ENCODE assay signal across 36 cellular contexts in the genomic region with DNA sequence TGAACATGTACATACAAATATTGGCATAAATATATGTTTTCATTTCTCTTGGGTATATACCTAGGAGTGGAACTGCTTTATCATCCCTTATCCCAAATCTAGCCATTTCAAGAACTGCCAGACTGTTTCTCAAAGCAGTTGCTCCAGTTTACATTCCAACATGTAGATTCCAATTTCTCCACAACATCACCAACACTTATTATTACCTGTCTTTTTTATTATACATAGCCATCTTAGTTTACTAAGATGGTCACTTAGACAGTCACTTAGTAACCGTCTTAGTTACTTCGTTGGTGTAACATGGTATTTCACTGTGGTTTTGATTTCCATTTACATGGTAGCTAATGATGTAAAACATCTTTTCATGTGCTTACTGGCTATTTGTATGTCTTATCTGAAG.
"Had no signal": no experiment of that assay in that cellular context is flagged by ENCODE, and none has a peak within 500 bp of the region (broad histone marks: within the 10 kb centered on the region; RNA-seq: fewer than 3 reads in every experiment).

No MANE protein-coding gene starts in this region.

- H3K4me3 ChIP-seq: adrenal gland, body of pancreas, breast epithelium had no signal

- H3K27ac ChIP-seq: adrenal gland, body of pancreas, brain microvascular endothelial cell, breast epithelium, VCaP had no signal

- H3K27me3 Mint-ChIP-seq: activated B cell treated with CpG ODN at 0.5 μM for 24 hours; activated CD4-positive, alpha-beta memory T cell treated with anti-CD3 and anti-CD28 coated beads for 36 hours; activated CD8-positive, alpha-beta T cell treated with anti-CD3 and anti-CD28 coated beads for 36 hours; activated T-helper 17 cell treated with anti-CD3 and anti-CD28 coated beads, Interleukin-2, amount 50 U/mL, for 72 hours had no signal

- FAIRE-seq: astrocyte, TTC549 had no signal

- DNase-seq: activated B cell treated with CpG ODN at 0.5 μM for 24 hours; activated CD4-positive, alpha-beta memory T cell treated with anti-CD3 and anti-CD28 coated beads for 36 hours; activated CD4-positive, alpha-beta T cell treated with anti-CD3 and anti-CD28 coated beads for 4 hours; activated CD4-positive, alpha-beta T cell treated with anti-CD3 and anti-CD28 coated beads, Interleukin-2, amount 50 U/mL, for 1 hour; activated CD4-positive, alpha-beta T cell treated with anti-CD3 and anti-CD28 coated beads, Interleukin-2, amount 50 U/mL, for 4 hours; activated CD4-positive, CD25-positive, alpha-beta regulatory T cell treated with anti-CD3 and anti-CD28 coated beads, Interleukin-2, amount 50 U/mL, for 72 hours; activated CD8-positive, alpha-beta memory T cell treated with anti-CD3 and anti-CD28 coated beads, Interleukin-2, amount 50 U/mL, for 4 hours; activated CD8-positive, alpha-beta T cell treated with anti-CD3 and anti-CD28 coated beads for 36 hours; activated effector memory CD4-positive, alpha-beta T cell treated with anti-CD3 and anti-CD28 coated beads, Interleukin-2, amount 50 U/mL, for 16 hours; activated gamma-delta T cell treated with Interleukin-2 at 50 U/mL for 16 hours; activated naive CD4-positive, alpha-beta T cell; activated naive CD4-positive, alpha-beta T cell treated with anti-CD3 and anti-CD28 coated beads, Interleukin-2, amount 10 ng/mL, durations not matched to agents 7 days and 5 days; activated naive CD8-positive, alpha-beta T cell treated with anti-CD3 and anti-CD28 coated beads for 36 hours; activated T-cell treated with anti-CD3 and anti-CD28 coated beads for 4 hours; activated T-cell treated with anti-CD3 and anti-CD28 coated beads, Interleukin-2, amount 50 U/mL, for 1 hour; activated T-cell treated with anti-CD3 and anti-CD28 coated beads, Interleukin-2, amount 50 U/mL, for 4 hours; activated T-cell treated with anti-CD3 and anti-CD28 coated beads, Interleukin-2, amount 50 U/mL, for 72 hours; adrenal gland; amniotic stem cell; aorta; body of pancreas; brain microvascular endothelial cell; central memory CD4-positive, alpha-beta T cell; T-helper 1 cell; T-helper 2 cell; T-helper 9 cell had no signal

- H3K9me3 ChIP-seq: adrenal gland, body of pancreas, breast epithelium had no signal

- H3K27ac Mint-ChIP-seq: activated B cell treated with CpG ODN at 0.5 μM for 24 hours; activated CD4-positive, alpha-beta memory T cell treated with anti-CD3 and anti-CD28 coated beads for 36 hours; activated CD4-positive, alpha-beta T cell treated with anti-CD3 and anti-CD28 coated beads, Interleukin-2, amount 10 ng/mL, durations not matched to agents 24 days and 14 days; activated CD8-positive, alpha-beta T cell treated with anti-CD3 and anti-CD28 coated beads for 36 hours; activated naive CD4-positive, alpha-beta T cell treated with anti-CD3 and anti-CD28 coated beads, Interleukin-2, amount 10 ng/mL, durations not matched to agents 7 days and 5 days; activated naive CD4-positive, alpha-beta T cell treated with anti-CD3 and anti-CD28 coated beads, Interleukin-2, amount 50 U/mL, for 72 hours; activated naive CD8-positive, alpha-beta T cell treated with anti-CD3 and anti-CD28 coated beads for 36 hours; activated T-cell treated with anti-CD3 and anti-CD28 coated beads, Interleukin-2, amount 50 U/mL, for 72 hours; activated T-helper 1 cell treated with anti-CD3 and anti-CD28 coated beads, Interleukin-12 subunit alpha, Interleukin-12 subunit beta, Interleukin-2, Interleukin-4 antibody, amounts not matched to agents 30 ng/mL and 10 ng/mL and 1 ng/mL, durations not matched to agents 14 hours and 24 hours and 36 hours; activated T-helper 17 cell treated with anti-CD3 and anti-CD28 coated beads, Interleukin-2, amount 50 U/mL, for 72 hours; T-helper 1 cell treated with Interleukin-12 subunit alpha and Interleukin-12 subunit beta and Interleukin-4 antibody, amounts not matched to agents 30 μg/mL and 1 μg/mL, for 36 hours; T-helper 2 cell treated with Interferon-gamma antibody and Interleukin-4, amounts not matched to agents 5 μg/mL and 100 μg/mL, for 36 hours had no signal

- H3K27me3 ChIP-seq: adrenal gland, body of pancreas, brain microvascular endothelial cell, breast epithelium had no signal

- H3K9me3 Mint-ChIP-seq: activated T-helper 17 cell treated with anti-CD3 and anti-CD28 coated beads, Interleukin-2, amount 50 U/mL, for 72 hours had no signal

- H3K36me3 ChIP-seq: adrenal gland, brain microvascular endothelial cell, breast epithelium had no signal

- ATAC-seq: activated CD8-positive, alpha-beta T cell treated with anti-CD3 and anti-CD28 coated beads for 36 hours; activated naive CD4-positive, alpha-beta T cell treated with anti-CD3 and anti-CD28 coated beads, Interleukin-2, amount 50 U/mL, for 72 hours; activated T-cell treated with anti-CD3 and anti-CD28 coated beads, Interleukin-2, amount 50 U/mL, for 4 hours; activated T-cell treated with anti-CD3 and anti-CD28 coated beads, Interleukin-2, amount 50 U/mL, for 72 hours; activated T-helper 17 cell treated with anti-CD3 and anti-CD28 coated beads, Interleukin-2, amount 50 U/mL, for 72 hours; body of pancreas had no signal

- H3K4me1 ChIP-seq: breast epithelium had no signal

- H3K4me3 Mint-ChIP-seq: activated B cell treated with CpG ODN at 0.5 μM for 24 hours; activated CD4-positive, alpha-beta memory T cell treated with anti-CD3 and anti-CD28 coated beads for 36 hours; activated CD4-positive, alpha-beta T cell treated with anti-CD3 and anti-CD28 coated beads, Interleukin-2, amount 10 ng/mL, durations not matched to agents 24 days and 14 days; activated CD8-positive, alpha-beta T cell treated with anti-CD3 and anti-CD28 coated beads for 36 hours; activated naive CD4-positive, alpha-beta T cell treated with anti-CD3 and anti-CD28 coated beads, Interleukin-2, amount 10 ng/mL, durations not matched to agents 7 days and 5 days; activated naive CD8-positive, alpha-beta T cell treated with anti-CD3 and anti-CD28 coated beads for 36 hours; activated T-cell treated with anti-CD3 and anti-CD28 coated beads, Interleukin-2, amount 50 U/mL, for 4 hours; activated T-cell treated with anti-CD3 and anti-CD28 coated beads, Interleukin-2, amount 50 U/mL, for 72 hours; activated T-helper 1 cell treated with anti-CD3 and anti-CD28 coated beads, Interleukin-12 subunit alpha, Interleukin-12 subunit beta, Interleukin-2, Interleukin-4 antibody, amounts not matched to agents 30 ng/mL and 10 ng/mL and 1 ng/mL, durations not matched to agents 14 hours and 24 hours and 36 hours; activated T-helper 17 cell treated with anti-CD3 and anti-CD28 coated beads, Interleukin-2, amount 50 U/mL, for 72 hours; T-helper 1 cell treated with Interleukin-12 subunit alpha and Interleukin-12 subunit beta and Interleukin-4 antibody, amounts not matched to agents 30 μg/mL and 1 μg/mL, for 36 hours; T-helper 2 cell treated with Interferon-gamma antibody and Interleukin-4, amounts not matched to agents 5 μg/mL and 100 μg/mL, for 36 hours had no signal
